11 cellular contexts compared by ENCODE assay signal in the genomic region with DNA sequence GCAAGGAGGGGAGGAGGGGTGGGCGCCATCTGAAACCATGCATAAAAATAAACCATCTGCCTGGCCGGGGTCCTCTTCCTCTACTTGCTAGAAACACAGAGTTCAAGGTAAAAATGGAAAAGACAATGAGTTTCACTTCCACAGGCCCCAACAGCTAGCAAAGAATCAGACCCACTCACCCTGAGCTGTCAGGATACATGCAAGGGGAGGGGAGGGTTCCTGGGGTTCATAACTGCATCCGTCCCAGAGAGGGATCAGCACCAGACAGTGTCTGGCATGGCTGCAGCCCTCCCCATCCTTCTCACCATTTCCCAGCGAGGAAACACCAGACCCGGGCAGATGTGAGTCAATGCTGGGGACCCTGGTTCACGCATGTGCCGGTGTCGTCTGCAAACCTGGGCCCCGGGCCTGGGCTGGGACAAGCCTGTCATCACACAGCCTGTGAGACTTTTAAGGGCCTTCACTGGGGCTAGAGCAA. TPM values are rescaled to one million over a fixed set of nuclear protein-coding genes. Genes with fewer than 3 reads are reported as not detected.
DNase-seq lines count a peak whose midpoint lies in the region; ATAC-seq and TF ChIP-seq lines count a peak whose summit lies in the region.
"Had no signal": no experiment of that assay in that cellular context is flagged by ENCODE, and none has a peak within 500 bp of the region (broad histone marks: within the 10 kb centered on the region; RNA-seq: fewer than 3 reads in every experiment).

No MANE protein-coding gene starts in this region.

- H3K27me3 ChIP-seq in endodermal cell (ENCODE audit: control insufficient read depth, insufficient read depth, low read length, poor library complexity, severe bottlenecking) = no peaks in the 10 kb centered on the region
- H3K27me3 ChIP-seq: heart left ventricle had no signal

- H3K36me3 Mint-ChIP-seq in activated naive CD8-positive, alpha-beta T cell treated with anti-CD3 and anti-CD28 coated beads, Interleukin-2, amount 10 ng/mL, durations not matched to agents 7 days and 5 days = peaks cover 21% of the 10 kb centered on the region
- H3K36me3 Mint-ChIP-seq in endodermal cell (ENCODE audit: low read depth) = no peaks in the 10 kb centered on the region

- no peak overlapping the region for H3K4me3 ChIP-seq in endodermal cell (ENCODE audit: low read length)
- H3K4me3 ChIP-seq: heart left ventricle had no signal

- peak; percentile 36 for ATAC-seq in HG03342 (IDR thresholded peaks at IDR 0.05; ENCODE audit: unreplicated experiment)
- ATAC-seq in activated naive CD8-positive, alpha-beta T cell treated with anti-CD3 and anti-CD28 coated beads, Interleukin-2, amount 10 ng/mL, durations not matched to agents 7 days and 5 days (ENCODE audit: low read depth) = no peak
- ATAC-seq: heart left ventricle had no signal

- H3K9me3 ChIP-seq in endodermal cell (ENCODE audit: control insufficient read depth, low read length) = no peaks in the 10 kb centered on the region
- H3K9me3 ChIP-seq: heart left ventricle had no signal

- WGBS in endodermal cell (ENCODE audit: insufficient coverage in 1 of 2, insufficient read length in 1 of 2), 2 experiments = 93 to 96% methylated on average over 6 to 9 of the region's 9 CpGs

- DNase-seq in CD1c-positive myeloid dendritic cell (ENCODE audit: extremely low spot score) (peak; percentile 56), GM19238 (ENCODE audit: insufficient read length, low spot score) (peak; percentile 49), H4 (ENCODE audit: low spot score) (no peak), endodermal cell (no peak), foreskin melanocyte (no peak), iPS-NIHi11 (ENCODE audit: low spot score) (no peak)
- DNase-seq in activated naive CD8-positive, alpha-beta T cell treated with anti-CD3 and anti-CD28 coated beads, Interleukin-2, amount 10 ng/mL, durations not matched to agents 7 days and 5 days = no peak
- DNase-seq: DMS79 had no signal

- peak overlapping the region; percentile 58 for H3K27ac Mint-ChIP-seq in activated naive CD8-positive, alpha-beta T cell treated with anti-CD3 and anti-CD28 coated beads, Interleukin-2, amount 10 ng/mL, durations not matched to agents 7 days and 5 days
- no peak overlapping the region for H3K27ac Mint-ChIP-seq in endodermal cell

- H3K27me3 Mint-ChIP-seq in activated naive CD8-positive, alpha-beta T cell treated with anti-CD3 and anti-CD28 coated beads, Interleukin-2, amount 10 ng/mL, durations not matched to agents 7 days and 5 days = no peaks in the 10 kb centered on the region
- H3K27me3 Mint-ChIP-seq in endodermal cell (ENCODE audit: insufficient read depth) = no peaks in the 10 kb centered on the region

- no peaks in the 10 kb centered on the region for H3K36me3 ChIP-seq in endodermal cell (ENCODE audit: control insufficient read depth, insufficient read depth, low read length)
- H3K36me3 ChIP-seq: heart left ventricle had no signal

- no peaks in the 10 kb centered on the region for H3K9me3 Mint-ChIP-seq in activated naive CD8-positive, alpha-beta T cell treated with anti-CD3 and anti-CD28 coated beads, Interleukin-2, amount 10 ng/mL, durations not matched to agents 7 days and 5 days
- H3K9me3 Mint-ChIP-seq in endodermal cell = no peaks in the 10 kb centered on the region

- H3K4me3 Mint-ChIP-seq in activated naive CD8-positive, alpha-beta T cell treated with anti-CD3 and anti-CD28 coated beads, Interleukin-2, amount 10 ng/mL, durations not matched to agents 7 days and 5 days = no peak overlapping the region
- no peak overlapping the region for H3K4me3 Mint-ChIP-seq in endodermal cell

- no peaks in the 10 kb centered on the region for H3K4me1 ChIP-seq in endodermal cell (ENCODE audit: control insufficient read depth, insufficient read depth, low read length)
- H3K4me1 ChIP-seq: parathyroid adenoma had no signal

- H3K4me1 Mint-ChIP-seq in activated naive CD8-positive, alpha-beta T cell treated with anti-CD3 and anti-CD28 coated beads, Interleukin-2, amount 10 ng/mL, durations not matched to agents 7 days and 5 days = peaks cover 76% of the 10 kb centered on the region
- H3K4me1 Mint-ChIP-seq in endodermal cell = no peaks in the 10 kb centered on the region

- no peak overlapping the region for H3K9ac ChIP-seq in endodermal cell (ENCODE audit: extremely low read depth, low read length, poor library complexity, severe bottlenecking)
- H3K9ac ChIP-seq: parathyroid adenoma had no signal

- POLR2A ChIA-PET in activated naive CD8-positive, alpha-beta T cell treated with anti-CD3 and anti-CD28 coated beads, Interleukin-2, amount 10 ng/mL, durations not matched to agents 7 days and 5 days (lab: Charles Lee) = no interaction called here

- H3K27ac ChIP-seq in endodermal cell (ENCODE audit: low read depth, low read length) = no peak overlapping the region
- H3K27ac ChIP-seq: heart left ventricle, parathyroid adenoma had no signal

- no peak for TF ChIP-seq CTCF in endodermal cell (conservative IDR thresholded peaks at IDR 0.05)

RNA-seq across cellular contexts. Expression of a gene that starts 55.4 kb away (rescaled TPM):
- 100 to 1,000 TPM; 370 to 391 TPM for total RNA-seq in activated naive CD8-positive, alpha-beta T cell treated with anti-CD3 and anti-CD28 coated beads, Interleukin-2, amount 10 ng/mL, durations not matched to agents 7 days and 5 days
- total RNA-seq in H4 (2014; rRNA removed; shearing (Covaris generic)) = 4.8 and 6.3 TPM in 2 replicates
- total RNA-seq in endodermal cell = 10 to 100 TPM; 42.8 to 51.0 TPM
- polyA plus RNA-seq in endodermal cell (2013, experiment 1 of 2) = 19.7 TPM
- 18.5 TPM for polyA plus RNA-seq in endodermal cell (2013, experiment 2 of 2)

Comparison
In these comparisons a context has a peak if more than half of its experiments do, and no peak if none do; other contexts are left out.
1. DNase-seq: peak in CD1c-positive myeloid dendritic cell (single experiment) and GM19238 (single experiment); none in activated naive CD8-positive, alpha-beta T cell treated with anti-CD3 and anti-CD28 coated beads, Interleukin-2, amount 10 ng/mL, durations not matched to agents 7 days and 5 days (single experiment), H4 (single experiment), endodermal cell (single experiment), foreskin melanocyte (single experiment) and iPS-NIHi11 (single experiment).
2. RNA of a gene that starts 55.4 kb away (total RNA-seq): 370 to 391 TPM in activated naive CD8-positive, alpha-beta T cell treated with anti-CD3 and anti-CD28 coated beads, Interleukin-2, amount 10 ng/mL, durations not matched to agents 7 days and 5 days; 42.8 to 51.0 TPM in endodermal cell and 4.8 to 6.3 TPM in H4; every median in the first group is over 4 times any median in the second.